Comparison of ENCODE assay signal across 24 cellular contexts in the genomic region with DNA sequence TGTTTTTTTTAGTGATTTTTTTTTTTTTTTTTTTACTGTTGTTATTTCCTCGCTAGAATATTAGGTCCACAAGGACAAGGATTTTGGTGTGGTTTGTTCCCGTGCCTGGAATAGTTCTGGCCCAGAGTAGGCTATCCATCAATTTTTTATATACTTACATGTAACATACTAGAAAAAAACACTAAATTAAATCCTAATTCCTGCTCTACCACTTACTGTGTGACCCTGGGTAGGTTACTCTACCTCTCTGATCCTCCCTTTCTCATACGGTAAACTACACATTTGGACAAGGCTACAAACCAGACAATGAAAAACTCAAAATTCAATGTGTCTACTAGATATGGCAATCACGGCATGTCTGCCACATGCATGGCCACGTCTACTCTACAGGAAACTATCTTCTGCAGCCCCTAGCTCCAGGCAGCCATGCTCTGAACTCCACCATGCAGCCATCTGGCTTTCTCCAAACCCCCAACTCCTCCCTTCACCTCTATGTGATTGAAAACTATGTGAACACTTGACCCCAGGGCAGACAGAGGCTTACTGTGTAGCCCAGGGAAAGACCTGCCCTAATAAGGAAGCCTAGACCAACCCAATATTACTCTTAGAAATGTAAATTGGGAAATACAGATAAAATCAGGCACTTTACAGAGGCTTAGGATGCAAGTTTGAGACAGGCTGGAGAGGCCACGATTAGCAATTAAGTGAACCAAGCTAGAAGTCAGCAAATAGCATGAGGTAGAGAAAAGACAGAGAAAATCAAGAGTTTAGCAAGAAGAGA.
A peak's percentile ranks its signal among the peaks of the same experiment; 100 is the strongest.
DNase-seq lines count a peak whose midpoint lies in the region; ATAC-seq and TF ChIP-seq lines count a peak whose summit lies in the region.
"Had no signal": no experiment of that assay in that cellular context is flagged by ENCODE, and none has a peak within 500 bp of the region (broad histone marks: within the 10 kb centered on the region; RNA-seq: fewer than 3 reads in every experiment).

No MANE protein-coding gene starts in this region.

- no peak overlapping the region for H4K12ac ChIP-seq in trophoblast cell (ENCODE audit: low read depth, low read length)

- H3K27me3 Mint-ChIP-seq in CD8-positive, alpha-beta memory T cell, result peaks cover 0 to 10% of the 10 kb centered on the region in 2 donors
- H3K27me3 Mint-ChIP-seq: activated naive CD8-positive, alpha-beta T cell treated with anti-CD3 and anti-CD28 coated beads, Interleukin-2, amount 10 ng/mL, durations not matched to agents 7 days and 5 days; CD4-positive, CD25-positive, alpha-beta regulatory T cell had no signal

- no peak overlapping the region for H3K4me2 ChIP-seq in trophoblast cell (ENCODE audit: low read length)
- H3K4me2 ChIP-seq: KMS-11 had no signal

- ATAC-seq in HG03280 (IDR thresholded peaks at IDR 0.05; ENCODE audit: unreplicated experiment), result no peak
- ATAC-seq: mucosa of descending colon had no signal

- CTCF ChIA-PET in CD8-positive, alpha-beta memory T cell (lab: Charles Lee), result no interaction called here

- H2BK12ac ChIP-seq in trophoblast cell (ENCODE audit: low read length), result no peak overlapping the region

- H3K14ac ChIP-seq in trophoblast cell (ENCODE audit: low read length), result no peak overlapping the region

- H3K4me3 ChIP-seq in choroid plexus epithelial cell (ENCODE audit: low read depth, low read length) (no peak overlapping the region), trophoblast cell (ENCODE audit: low read depth, low read length) (no peak overlapping the region)
- no peak overlapping the region for H3K4me3 ChIP-seq in CD8-positive, alpha-beta memory T cell (ENCODE audit: low read length)
- H3K4me3 ChIP-seq: mucosa of descending colon, ovary, right atrium auricular region had no signal

- H3K23ac ChIP-seq in trophoblast cell (ENCODE audit: low read length), result no peak overlapping the region

- H3K18ac ChIP-seq in trophoblast cell (ENCODE audit: low read length), result no peak overlapping the region

- peaks cover 0 to 2% (median 0%) of the 10 kb centered on the region in 5 donors for H3K9me3 Mint-ChIP-seq in CD8-positive, alpha-beta memory T cell
- H3K9me3 Mint-ChIP-seq: activated naive CD8-positive, alpha-beta T cell treated with anti-CD3 and anti-CD28 coated beads, Interleukin-2, amount 10 ng/mL, durations not matched to agents 7 days and 5 days; immature natural killer cell had no signal

- H3K9ac ChIP-seq in trophoblast cell (ENCODE audit: low read length), result no peak overlapping the region
- H3K9ac ChIP-seq: KMS-11 had no signal

- no peak overlapping the region for H2AFZ ChIP-seq in trophoblast cell (ENCODE audit: insufficient read depth, low read length, poor library complexity)

- H4K91ac ChIP-seq in trophoblast cell (ENCODE audit: low read depth, low read length), result no peak overlapping the region

- no peak overlapping the region for H4K8ac ChIP-seq in trophoblast cell (ENCODE audit: low read depth, low read length)

- H3K79me1 ChIP-seq in trophoblast cell (ENCODE audit: low read length), result peaks cover 3% of the 10 kb centered on the region

- TF ChIP-seq CTCF in choroid plexus epithelial cell (conservative IDR thresholded peaks at IDR 0.05; ENCODE audit: low read depth, low read length) (no peak), GM20000 (IDR thresholded peaks at IDR 0.05; ENCODE audit: extremely low read depth, missing control alignments) (no peak)

- H2BK5ac ChIP-seq in trophoblast cell (ENCODE audit: low read depth, low read length, poor library complexity), result no peak overlapping the region

- H3K27ac ChIP-seq in trophoblast cell (ENCODE audit: low read depth, low read length), result peak overlapping the region; percentile 20
- no peak overlapping the region for H3K27ac ChIP-seq in CD8-positive, alpha-beta memory T cell (ENCODE audit: low read depth, low read length)
- H3K27ac ChIP-seq: KMS-11, ovary, right atrium auricular region, VCaP had no signal

- H3K4me3 Mint-ChIP-seq in CD8-positive, alpha-beta memory T cell, result no peak overlapping the region
- H3K4me3 Mint-ChIP-seq: activated naive CD8-positive, alpha-beta T cell treated with anti-CD3 and anti-CD28 coated beads, Interleukin-2, amount 10 ng/mL, durations not matched to agents 7 days and 5 days; CD4-positive, CD25-positive, alpha-beta regulatory T cell; immature natural killer cell; nephron had no signal

- H3K79me2 ChIP-seq in trophoblast cell (ENCODE audit: control insufficient read depth, insufficient read depth, low read length, poor library complexity), result peaks cover 2% of the 10 kb centered on the region

- WGBS in trophoblast cell (ENCODE audit: extremely low coverage, insufficient coverage, insufficient read length), result no CpG with 5 or more reads among the region's 6 CpGs

- H3K36me3 Mint-ChIP-seq in CD8-positive, alpha-beta memory T cell, result no peaks in the 10 kb centered on the region
- H3K36me3 Mint-ChIP-seq: activated naive CD8-positive, alpha-beta T cell treated with anti-CD3 and anti-CD28 coated beads, Interleukin-2, amount 10 ng/mL, durations not matched to agents 7 days and 5 days; CD4-positive, CD25-positive, alpha-beta regulatory T cell; immature natural killer cell had no signal

- H3K27ac Mint-ChIP-seq in CD8-positive, alpha-beta memory T cell, result no peak overlapping the region
- H3K27ac Mint-ChIP-seq: activated naive CD8-positive, alpha-beta T cell treated with anti-CD3 and anti-CD28 coated beads, Interleukin-2, amount 10 ng/mL, durations not matched to agents 7 days and 5 days; CD4-positive, CD25-positive, alpha-beta regulatory T cell; immature natural killer cell; nephron had no signal

- POLR2A ChIA-PET in CD8-positive, alpha-beta memory T cell (lab: Charles Lee), result no interaction called here

- no peaks in the 10 kb centered on the region for H3K27me3 ChIP-seq in trophoblast cell (ENCODE audit: insufficient read depth, low read length)
- no peaks in the 10 kb centered on the region for H3K27me3 ChIP-seq in CD8-positive, alpha-beta memory T cell (ENCODE audit: insufficient read depth, low read length, poor library complexity, severe bottlenecking)
- H3K27me3 ChIP-seq: ovary, right atrium auricular region had no signal

- H3K4ac ChIP-seq in trophoblast cell (ENCODE audit: low read depth, low read length), result no peak overlapping the region

- no peak overlapping the region for H2AK5ac ChIP-seq in trophoblast cell (ENCODE audit: low read length)

- peaks cover 7 to 13% of the 10 kb centered on the region in 2 experiments for H3K4me1 ChIP-seq in trophoblast cell (ENCODE audit: control insufficient read depth in 1 of 2, insufficient read depth in 2 of 2, low read length in 2 of 2)
- H3K4me1 ChIP-seq in CD8-positive, alpha-beta memory T cell (ENCODE audit: insufficient read depth, low read length), result no peaks in the 10 kb centered on the region

- no peaks in the 10 kb centered on the region for H3K36me3 ChIP-seq in trophoblast cell (ENCODE audit: control insufficient read depth in 1 of 2, insufficient read depth in 2 of 2, low read length in 2 of 2)
- H3K36me3 ChIP-seq in CD8-positive, alpha-beta memory T cell (ENCODE audit: insufficient read depth, low read length), result no peaks in the 10 kb centered on the region
- H3K36me3 ChIP-seq: ovary, right atrium auricular region had no signal

- H2BK120ac ChIP-seq in trophoblast cell (ENCODE audit: insufficient read depth, low read length, poor library complexity), result no peak overlapping the region

- no peaks in the 10 kb centered on the region for H3K4me1 Mint-ChIP-seq in CD8-positive, alpha-beta memory T cell

- DNase-seq in ELF-1 (ENCODE audit: low read depth, low spot score), result peak; percentile 74
- DNase-seq in M059J (ENCODE audit: low read depth), result peak; percentile 58
- peak; percentile 48 for DNase-seq in choroid plexus epithelial cell (ENCODE audit: low read depth)
- peak; percentile 66 to 87 for DNase-seq in trophoblast cell
- DNase-seq in GM20000 (ENCODE audit: low spot score), result no peak
- no peak for DNase-seq in CD8-positive, alpha-beta memory T cell
- DNase-seq: activated CD4-positive, alpha-beta T cell treated with anti-CD3 and anti-CD28 coated beads for 4 hours; activated CD8-positive, alpha-beta memory T cell treated with anti-CD3 and anti-CD28 coated beads for 24 hours; activated effector memory CD4-positive, alpha-beta T cell treated with anti-CD3 and anti-CD28 coated beads, Interleukin-2, amount 50 U/mL, for 16 hours; activated naive CD8-positive, alpha-beta T cell treated with anti-CD3 and anti-CD28 coated beads, Interleukin-2, amount 10 ng/mL, durations not matched to agents 7 days and 5 days; CD4-positive, CD25-positive, alpha-beta regulatory T cell; cerebellar nuclear complex; hypothalamus; immature natural killer cell; mucosa of descending colon; NCI-H1436 treated with DMSO at 0.1 percent for 48 hours; ovary; Right ventricle myocardium superior; stimulated activated CD4-positive, alpha-beta T cell treated with anti-CD3 and anti-CD28 coated beads, Interleukin-4, amount 100 ng/mL, for 1 hour had no signal

- H3K9me3 ChIP-seq in trophoblast cell (ENCODE audit: insufficient read depth, low read depth, low read length), result no peaks in the 10 kb centered on the region
- no peaks in the 10 kb centered on the region for H3K9me3 ChIP-seq in CD8-positive, alpha-beta memory T cell (ENCODE audit: low read length)
- H3K9me3 ChIP-seq: mucosa of descending colon, ovary had no signal

Comparison
In these comparisons a context has a peak if more than half of its experiments do, and no peak if none do; other contexts are left out.
1. DNase-seq: peak in ELF-1 (single experiment), M059J (single experiment), choroid plexus epithelial cell (single experiment) and trophoblast cell (2 of 2); none in GM20000 (single experiment) and CD8-positive, alpha-beta memory T cell (0 of 5).